ENCODE assay signal across 5 cellular contexts in the genomic region with DNA sequence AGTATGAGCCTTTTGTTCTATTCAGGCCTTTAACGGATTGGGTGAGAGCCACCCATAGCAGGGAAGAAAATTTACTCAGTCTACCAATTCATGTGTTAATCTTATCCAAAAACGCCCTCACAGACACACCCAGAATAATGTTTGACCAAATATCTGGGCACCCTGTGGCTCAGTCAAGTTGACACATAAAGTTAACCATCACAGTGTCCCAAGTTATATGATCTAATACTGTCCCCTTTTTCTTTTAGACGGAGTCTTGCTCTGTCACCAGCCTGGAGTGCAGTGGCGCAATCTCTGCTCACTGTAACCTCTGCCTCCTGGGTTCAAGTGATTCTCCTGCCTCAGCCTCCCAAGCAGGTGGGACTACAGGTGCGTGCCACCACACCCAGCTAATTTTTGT.
DNase-seq lines count a peak whose midpoint lies in the region; FAIRE-seq and TF ChIP-seq lines count a peak whose summit lies in the region.
"Not testable (repeated sequence)": the region's sequence is repeated elsewhere in the genome, so short reads cannot be mapped to it uniquely, and the experiment has no call there.

No MANE protein-coding gene starts in this region.

- not testable (repeated sequence) for H3K9me3 ChIP-seq in HEK293 (ENCODE audit: control insufficient read depth, insufficient read depth, low read depth, low read length)

- H3K36me3 ChIP-seq in HEK293 (ENCODE audit: control insufficient read depth in 2 of 2, insufficient read depth in 1 of 2, low read length in 2 of 2), result peaks cover 0 to 79% of the 10 kb centered on the region in 2 experiments; a peak in 2 of 3 replicates

- CTCF ChIA-PET in HEK293 (lab: Yijun Ruan, JAX), result interaction anchor here (1.0 kb wide), 1 partner anchor 19 kb away, joined by 7 read pairs; no protein-coding TSS in a partner anchor

- FAIRE-seq in urothelium cell line (lab: Jason Lieb, UNC), result peak; percentile 82

- not testable (repeated sequence) for H3K27ac ChIP-seq in HEK293 (ENCODE audit: extremely low read depth, low read depth, low read length)
- peak overlapping the region; percentile 95; the same call in 1 of the 2 replicates for H3K27ac ChIP-seq in VCaP

- not testable (repeated sequence) for H3K4me3 ChIP-seq in HEK293 (ENCODE audit: low read depth, low read length)

- DNase-seq in mesenteric fat pad (ENCODE audit: low spot score), result peak; percentile 2
- DNase-seq in superior temporal gyrus (ENCODE audit: extremely low spot score), result peak; percentile 4
- not testable (repeated sequence) for DNase-seq in urothelium cell line (ENCODE audit: low spot score)

- H3K4me1 ChIP-seq in HEK293 (ENCODE audit: control insufficient read depth, insufficient read depth, low read length), result not testable (repeated sequence)

- TF ChIP-seq CTCF in HEK293 (tag by site-specific recombination; IDR thresholded peaks at IDR 0.05); VCaP (conservative IDR thresholded peaks at IDR 0.05): not testable (repeated sequence)

- POLR2A ChIA-PET in HEK293 (lab: Yijun Ruan, JAX), result not testable (repeated sequence)

TF ChIP-seq in HEK293, 187 proteins besides CTCF, POLR2A, EP300 and RAD21:
- peak; percentile 90 for TF ChIP-seq ZNF416 (tag by site-specific recombination; IDR thresholded peaks at IDR 0.05)
